ENCODE assay signal across 8 cellular contexts in genomic region chr14:60736494-60736893, GRCh38. TPM values are rescaled to one million over a fixed set of nuclear protein-coding genes. Genes with fewer than 3 reads are reported as not detected.
DNase-seq lines count a peak whose midpoint lies in the region; ATAC-seq, FAIRE-seq and TF ChIP-seq lines count a peak whose summit lies in the region.

No MANE protein-coding gene starts in this region.

- no peak for TF ChIP-seq CTCF in brain (conservative IDR thresholded peaks at IDR 0.05)

- ATAC-seq in HG03571 (IDR thresholded peaks at IDR 0.05; ENCODE audit: unreplicated experiment) = no peak

- H3K9me3 Mint-ChIP-seq in brain = peaks cover 0 to under 1% (median 0%) of the 10 kb centered on the region in 5 experiments

- peaks cover 44% of the 10 kb centered on the region for H3K4me1 Mint-ChIP-seq in brain

- peaks cover 17% of the 10 kb centered on the region for H3K27me3 Mint-ChIP-seq in brain

- peak overlapping the region in 4 of 5 experiments; percentile 52 to 99 (median 66) for H3K27ac Mint-ChIP-seq in brain

- H3K36me3 Mint-ChIP-seq in brain = no peaks in the 10 kb centered on the region

- H3K4me3 Mint-ChIP-seq in brain = peak overlapping the region; percentile 99 to 100 (median 100)

- peak; percentile 98 for FAIRE-seq in HTR-8/SVneo (lab: Jason Lieb, UNC)

- peak; percentile 5 for DNase-seq in Ammon's horn (ENCODE audit: low spot score)
- DNase-seq in HTR-8/SVneo (ENCODE audit: insufficient read length, low spot score) = peak; percentile 74
- DNase-seq in midbrain (lab: John Stamatoyannopoulos, UW) = peak; percentile 0
- no peak for DNase-seq in mesenteric fat pad (ENCODE audit: low spot score)
- DNase-seq in GOT3 (lab: John Stamatoyannopoulos, UW) = no peak
- no peak for DNase-seq in DMS53 (lab: John Stamatoyannopoulos, UW)

RNA-seq across cellular contexts. Expression of gene MNAT1, which starts 1.9 kb away (rescaled TPM):
- polyA plus RNA-seq in brain (ENCODE audit: insufficient read depth, low read depth, low replicate concordance) = 39.9 TPM
- 31.8 TPM for total RNA-seq in mesenteric fat pad

RNA-seq across cellular contexts. Expression of gene SIX4, which starts 12.3 kb away (rescaled TPM):
- 4.9 TPM for polyA plus RNA-seq in brain (ENCODE audit: insufficient read depth, low read depth, low replicate concordance)
- total RNA-seq in mesenteric fat pad = 1.9 TPM

Comparison
In these comparisons a context has a peak if more than half of its experiments do, and no peak if none do; other contexts are left out.
1. DNase-seq: peak in Ammon's horn (single experiment), HTR-8/SVneo (single experiment) and midbrain (single experiment); none in mesenteric fat pad (single experiment), GOT3 (single experiment) and DMS53 (single experiment).